In the genomic region with DNA sequence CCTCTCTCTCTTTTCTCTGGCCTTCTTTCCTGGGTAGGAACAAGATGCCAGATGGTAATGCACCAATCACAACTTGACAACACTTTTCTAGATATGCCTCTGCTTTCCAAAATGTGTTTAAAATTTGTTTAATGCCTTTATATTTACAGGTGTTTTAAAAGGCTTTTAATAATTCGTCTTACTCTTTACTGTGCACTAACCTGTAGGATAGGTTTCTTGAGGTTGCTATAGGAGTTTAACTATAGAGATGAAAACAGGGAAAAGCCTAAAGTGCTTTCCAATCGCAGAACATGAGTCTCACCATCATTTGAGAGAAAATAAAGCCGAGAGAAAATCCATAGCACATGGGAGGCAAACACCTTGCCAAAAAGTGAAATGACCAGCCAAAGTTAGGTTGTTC, we compare ENCODE assay signal across 15 cellular contexts.
DNase-seq lines count a peak whose midpoint lies in the region; ATAC-seq and TF ChIP-seq lines count a peak whose summit lies in the region.
"Had no signal": no experiment of that assay in that cellular context is flagged by ENCODE, and none has a peak within 500 bp of the region (broad histone marks: within the 10 kb centered on the region; RNA-seq: fewer than 3 reads in every experiment).

No MANE protein-coding gene starts in this region.

- peaks cover 11 to 73% (median 24%) of the 10 kb centered on the region in 3 donors for H3K4me1 ChIP-seq in gastroesophageal sphincter
- H3K4me1 ChIP-seq in upper lobe of left lung = no peaks in the 10 kb centered on the region
- H3K4me1 ChIP-seq: colonic mucosa had no signal

- H3K27ac Mint-ChIP-seq in progenitor cell of endocrine pancreas = peak overlapping the region; percentile 42
- H3K27ac Mint-ChIP-seq: B cell, naive B cell had no signal

- no peaks in the 10 kb centered on the region for H3K9me3 Mint-ChIP-seq in progenitor cell of endocrine pancreas (ENCODE audit: low read depth)

- DNase-seq in NCI-H1105 treated with DMSO at 0.1 percent for 48 hours (lab: John Stamatoyannopoulos, UW) (peak; percentile 63), NCI-H1105 (lab: John Stamatoyannopoulos, UW) (no peak), NCI-H2171 (lab: John Stamatoyannopoulos, UW) (peak; percentile 10), progenitor cell of endocrine pancreas (ENCODE audit: low spot score, unreplicated experiment) (no peak), GM19240 (ENCODE audit: insufficient read length, low spot score) (no peak), upper lobe of left lung (no peak)
- DNase-seq: activated CD4-positive, alpha-beta T cell treated with anti-CD3 and anti-CD28 coated beads, Interleukin-2, amount 50 U/mL, for 4 hours; colonic mucosa; naive B cell; NCI-H146; spleen had no signal

- no peak overlapping the region for H3K4me3 Mint-ChIP-seq in progenitor cell of endocrine pancreas (ENCODE audit: low read depth)
- H3K4me3 Mint-ChIP-seq: B cell, naive B cell had no signal

- H3K27me3 Mint-ChIP-seq in progenitor cell of endocrine pancreas = no peaks in the 10 kb centered on the region
- H3K27me3 Mint-ChIP-seq: B cell had no signal

- no peak for TF ChIP-seq CTCF in gastroesophageal sphincter (IDR thresholded peaks at IDR 0.05)
- TF ChIP-seq CTCF in progenitor cell of endocrine pancreas (IDR thresholded peaks at IDR 0.05; ENCODE audit: unreplicated experiment) = no peak
- no peak for TF ChIP-seq CTCF in upper lobe of left lung (IDR thresholded peaks at IDR 0.05)

- no peaks in the 10 kb centered on the region for H3K27me3 ChIP-seq in gastroesophageal sphincter
- H3K27me3 ChIP-seq in upper lobe of left lung = no peaks in the 10 kb centered on the region
- H3K27me3 ChIP-seq: colonic mucosa, spleen had no signal

- no peaks in the 10 kb centered on the region for H3K36me3 ChIP-seq in gastroesophageal sphincter
- no peaks in the 10 kb centered on the region for H3K36me3 ChIP-seq in upper lobe of left lung
- H3K36me3 ChIP-seq: colonic mucosa had no signal

- H3K4me3 ChIP-seq in gastroesophageal sphincter (no peak overlapping the region), upper lobe of left lung (no peak overlapping the region)
- H3K4me3 ChIP-seq: colonic mucosa, spleen had no signal

- ATAC-seq in gastroesophageal sphincter (no peak), HG03442 (IDR thresholded peaks at IDR 0.05; ENCODE audit: unreplicated experiment) (no peak), upper lobe of left lung (ENCODE audit: low FRiP score in 2 of 2) (no peak)

- H3K36me3 Mint-ChIP-seq in progenitor cell of endocrine pancreas (ENCODE audit: insufficient read depth) = no peaks in the 10 kb centered on the region
- H3K36me3 Mint-ChIP-seq: naive B cell had no signal

- WGBS in gastroesophageal sphincter (ENCODE audit: low coverage in 1 of 2), 2 donors = 38 to 80% methylated on average over 1 to 3 of the region's 3 CpGs
- 59 to 71% methylated on average over 3 of the region's 3 CpGs for WGBS in upper lobe of left lung, 2 donors

- H3K9me3 ChIP-seq in gastroesophageal sphincter = no peaks in the 10 kb centered on the region
- no peaks in the 10 kb centered on the region for H3K9me3 ChIP-seq in upper lobe of left lung
- H3K9me3 ChIP-seq: colonic mucosa, spleen had no signal

- TF ChIP-seq EP300 in gastroesophageal sphincter (IDR thresholded peaks at IDR 0.05) = no peak
- TF ChIP-seq EP300 in upper lobe of left lung (IDR thresholded peaks at IDR 0.05) = no peak

- TF ChIP-seq POLR2A in gastroesophageal sphincter (IDR thresholded peaks at IDR 0.05) (no peak), upper lobe of left lung (IDR thresholded peaks at IDR 0.05) (no peak)

- H3K27ac ChIP-seq in gastroesophageal sphincter (peak overlapping the region in 3 of 4 donors; percentile 34 to 47 (median 42)), upper lobe of left lung (no peak overlapping the region)
- H3K27ac ChIP-seq: 22Rv1, colonic mucosa, spleen had no signal

- peaks cover 16% of the 10 kb centered on the region for H3K4me1 Mint-ChIP-seq in progenitor cell of endocrine pancreas (ENCODE audit: low read depth)
- H3K4me1 Mint-ChIP-seq: B cell, naive B cell had no signal

Comparison
In these comparisons a context has a peak if more than half of its experiments do, and no peak if none do; other contexts are left out.
1. DNase-seq: peak in NCI-H1105 treated with DMSO at 0.1 percent for 48 hours (single experiment) and NCI-H2171 (single experiment); none in NCI-H1105 (single experiment), progenitor cell of endocrine pancreas (single experiment), GM19240 (single experiment) and upper lobe of left lung (0 of 2).
2. H3K27ac ChIP-seq: peak in gastroesophageal sphincter (3 of 4); none in upper lobe of left lung (0 of 4).